ENCODE assay signal across 29 cellular contexts in genomic region chr7:109226699-109227098, GRCh38.
"Had no signal": no experiment of that assay in that cellular context is flagged by ENCODE, and none has a peak within 500 bp of the region (broad histone marks: within the 10 kb centered on the region; RNA-seq: fewer than 3 reads in every experiment).

No MANE protein-coding gene starts in this region.

- DNase-seq: naive thymus-derived CD8-positive, alpha-beta T cell; nephron progenitor cell; occipital lobe; ovary; posterior cingulate gyrus; psoas muscle; right cardiac atrium; spleen; stimulated activated CD4-positive, alpha-beta T cell treated with anti-CD3 and anti-CD28 coated beads, Interleukin-12 subunit alpha, Interleukin-12 subunit beta, amount 100 ng/mL, for 4 hours; stimulated activated CD4-positive, alpha-beta T cell treated with anti-CD3 and anti-CD28 coated beads, Interleukin-1b, Interleukin-23, amount 100 ng/mL, for 48 hours; stimulated activated CD4-positive, alpha-beta T cell treated with anti-CD3 and anti-CD28 coated beads, Interleukin-4, amount 100 ng/mL, for 1 hour; stimulated activated CD4-positive, alpha-beta T cell treated with anti-CD3 and anti-CD28 coated beads, Interleukin-4, amount 100 ng/mL, for 4 hours; stimulated activated CD8-positive, alpha-beta memory T cell treated with anti-CD3 and anti-CD28 coated beads, Interleukin-4, amount 100 ng/mL, for 48 hours; stimulated activated naive CD4-positive, alpha-beta T cell; stimulated activated naive CD8-positive, alpha-beta T cell treated with anti-CD3 and anti-CD28 coated beads, Interleukin-15, amount 100 ng/mL, for 72 hours; stimulated activated naive CD8-positive, alpha-beta T cell treated with anti-CD3 and anti-CD28 coated beads, Interleukin-15, Interleukin-2, amounts not matched to agents 100 U/mL and 50 U/mL, for 24 hours; substantia nigra; testis; tibial artery; transverse colon; upper lobe of right lung; uterus had no signal

- H3K27ac ChIP-seq: ovary, parathyroid adenoma, psoas muscle, skin epidermis, spleen, suprapubic skin, testis, tibial artery, transverse colon, upper lobe of right lung, uterus had no signal

- H3K9me3 ChIP-seq: ovary, psoas muscle, suprapubic skin, testis, tibial artery, upper lobe of right lung, uterus had no signal

- ATAC-seq: naive thymus-derived CD8-positive, alpha-beta T cell; natural killer cell treated with Interleukin-12 subunit alpha and Interleukin-12 subunit beta and Interleukin-15 and Interleukin-18, amount 100 ng/mL, for 72 hours; psoas muscle; right cardiac atrium; sciatic nerve; stimulated activated memory B cell treated with anti-CD40 and anti-IgM and Interleukin-4, amounts not matched to agents 10 μg/mL and 1 μg/mL and 100 μg/mL, for 72 hours; stimulated activated naive CD8-positive, alpha-beta T cell treated with anti-CD3 and anti-CD28 coated beads, Interleukin-15, amount 100 ng/mL, for 72 hours; stimulated activated naive CD8-positive, alpha-beta T cell treated with anti-CD3 and anti-CD28 coated beads, Interleukin-15, Interleukin-2, amounts not matched to agents 100 U/mL and 50 U/mL, for 24 hours; upper lobe of right lung had no signal

- H3K36me3 ChIP-seq: ovary, spleen, suprapubic skin, tibial artery, transverse colon, upper lobe of right lung, uterus had no signal

- H3K4me2 ChIP-seq: smooth muscle cell had no signal

- H2AFZ ChIP-seq: parathyroid adenoma had no signal

- H3K4me3 ChIP-seq: ovary, psoas muscle, skin epidermis, smooth muscle cell, spleen, suprapubic skin, testis, tibial artery, transverse colon, upper lobe of right lung, uterus had no signal

- H3K27me3 ChIP-seq: ovary, spleen, suprapubic skin, testis, tibial artery, transverse colon, upper lobe of right lung, uterus had no signal

- H3K79me2 ChIP-seq: parathyroid adenoma had no signal

- H3K4me1 ChIP-seq: parathyroid adenoma, psoas muscle, spleen, suprapubic skin, testis, tibial artery, transverse colon, upper lobe of right lung, uterus had no signal

- H3K9ac ChIP-seq: parathyroid adenoma had no signal
